21 cellular contexts compared by ENCODE assay signal in genomic region chr20:6783752-6784725, GRCh38. TPM values are rescaled to one million over a fixed set of nuclear protein-coding genes. Genes with fewer than 3 reads are reported as not detected.
DNase-seq lines count a peak whose midpoint lies in the region; FAIRE-seq and TF ChIP-seq lines count a peak whose summit lies in the region.
"Had no signal": no experiment of that assay in that cellular context is flagged by ENCODE, and none has a peak within 500 bp of the region (broad histone marks: within the 10 kb centered on the region; RNA-seq: fewer than 3 reads in every experiment).

No MANE protein-coding gene starts in this region.

- H2BK15ac ChIP-seq in mesenchymal stem cell (ENCODE audit: low read depth, poor library complexity, severe bottlenecking) = no peak overlapping the region

- H2BK5ac ChIP-seq in mesenchymal stem cell (ENCODE audit: low read depth, low read length, poor library complexity, severe bottlenecking) = no peak overlapping the region

- H3K27me3 ChIP-seq in cardiac muscle cell (no peaks in the 10 kb centered on the region), left ventricle myocardium inferior (ENCODE audit: low read depth) (peaks cover 25% of the 10 kb centered on the region), endothelial cell of umbilical vein (ENCODE audit: control insufficient read depth in 2 of 2, insufficient read depth in 2 of 2, low read length in 2 of 2) (no peaks in the 10 kb centered on the region), mesenchymal stem cell (ENCODE audit: control insufficient read depth in 1 of 2, insufficient read depth in 1 of 2, low read length in 2 of 2) (peaks cover 0 to 3% of the 10 kb centered on the region in 2 experiments), uterus (no peaks in the 10 kb centered on the region)
- H3K27me3 ChIP-seq: gastroesophageal sphincter, Peyer's patch, tibial nerve had no signal

- no peak overlapping the region for H3K14ac ChIP-seq in mesenchymal stem cell (ENCODE audit: low read length in 2 of 2)

- H3K4me2 ChIP-seq in endothelial cell of umbilical vein (ENCODE audit: insufficient read depth, low read length) (peak overlapping the region; percentile 65), mesenchymal stem cell (ENCODE audit: low read length, poor library complexity, severe bottlenecking) (no peak overlapping the region)

- H3K79me2 ChIP-seq in endothelial cell of umbilical vein (ENCODE audit: control insufficient read depth, insufficient read depth, low read length) = no peaks in the 10 kb centered on the region

- no peak overlapping the region for H2AK5ac ChIP-seq in mesenchymal stem cell (ENCODE audit: low read length, severe bottlenecking)

- H4K20me1 ChIP-seq in endothelial cell of umbilical vein (replicated peaks; ENCODE audit: control insufficient read depth, extremely low read depth, insufficient read depth, low read length) = no peaks in the 10 kb centered on the region

- dilution Hi-C loops in endothelial cell of umbilical vein (cut with MboI; ENCODE audit: extremely low pct_ligation_motif_present, low sequenced_read_pairs) = no loop called here

- TF ChIP-seq POLR2A in endothelial cell of umbilical vein (IDR thresholded peaks at IDR 0.05; ENCODE audit: low read depth, low read length) (no peak), GM12891 (IDR thresholded peaks at IDR 0.05; ENCODE audit: low read depth, low read length) (no peak), H54 (IDR thresholded peaks at IDR 0.05; ENCODE audit: low read depth, low read length) (no peak), uterus (IDR thresholded peaks at IDR 0.05) (no peak)

- peak overlapping the region in 1 of 2 experiments; percentile 76 for H3K18ac ChIP-seq in mesenchymal stem cell (ENCODE audit: low read depth in 1 of 2, low read length in 2 of 2)

- no peak for TF ChIP-seq CTCF in cardiac muscle cell (IDR thresholded peaks at IDR 0.05; ENCODE audit: low read depth, low read length)
- no peak for TF ChIP-seq CTCF in left ventricle myocardium inferior (IDR thresholded peaks at IDR 0.05; ENCODE audit: borderline replicate concordance)
- TF ChIP-seq CTCF in endothelial cell of umbilical vein (IDR thresholded peaks at IDR 0.05; ENCODE audit: extremely low read depth in 1 of 2, insufficient read depth in 1 of 2, low read depth in 1 of 2, low read length in 2 of 2) = no peak
- TF ChIP-seq CTCF in uterus (IDR thresholded peaks at IDR 0.05) = no peak

- no peak overlapping the region for H2BK120ac ChIP-seq in mesenchymal stem cell (ENCODE audit: low read depth, low read length)

- POLR2A ChIA-PET in endothelial cell of umbilical vein (lab: Charles Lee) = no interaction called here

- no peak overlapping the region for H3K23ac ChIP-seq in mesenchymal stem cell (ENCODE audit: low read length in 2 of 2)

- H3K36me3 ChIP-seq in cardiac muscle cell (peaks cover 29% of the 10 kb centered on the region), left ventricle myocardium inferior (no peaks in the 10 kb centered on the region), endothelial cell of umbilical vein (ENCODE audit: control insufficient read depth in 2 of 2, extremely low read depth in 1 of 2, insufficient read depth in 2 of 2, low read length in 2 of 2) (peaks cover 0 to 5% of the 10 kb centered on the region in 2 experiments), mesenchymal stem cell (ENCODE audit: control insufficient read depth in 1 of 2, insufficient read depth in 2 of 2, low read depth in 1 of 2, low read length in 2 of 2) (peaks cover 0 to 27% of the 10 kb centered on the region in 2 experiments), uterus (no peaks in the 10 kb centered on the region)
- H3K36me3 ChIP-seq: gastroesophageal sphincter, Peyer's patch, tibial nerve had no signal

- BruUV-seq in endothelial cell of umbilical vein (replicated peaks; lab: Mats Ljungman, UMichigan) = no TSS peak

- H3K9me1 ChIP-seq in endothelial cell of umbilical vein (replicated peaks; ENCODE audit: control insufficient read depth, extremely low read depth, insufficient read depth, low read length) = peaks cover 2% of the 10 kb centered on the region

- H3K27ac ChIP-seq in cardiac muscle cell = peak overlapping the region; percentile 69
- no peak overlapping the region for H3K27ac ChIP-seq in left ventricle myocardium inferior (replicated peaks)
- H3K27ac ChIP-seq in endothelial cell of umbilical vein (ENCODE audit: insufficient read depth, low read depth, low read length) = no peak overlapping the region
- no peak overlapping the region for H3K27ac ChIP-seq in mesenchymal stem cell (ENCODE audit: low read length, poor library complexity, severe bottlenecking)
- H3K27ac ChIP-seq in uterus = no peak overlapping the region
- H3K27ac ChIP-seq: gastroesophageal sphincter, tibial nerve had no signal

- H3K4me3 ChIP-seq in cardiac muscle cell (no peak overlapping the region), left ventricle myocardium inferior (no peak overlapping the region), endothelial cell of umbilical vein (replicated peaks in 1 of 3; ENCODE audit: insufficient read depth in 1 of 3, low read depth in 1 of 3, low read length in 3 of 3) (peak overlapping the region in 1 of 3 experiments; percentile 16), mesenchymal stem cell (ENCODE audit: insufficient read depth in 1 of 2, low read depth in 1 of 2, low read length in 2 of 2) (peak overlapping the region in 1 of 2 experiments; percentile 26), uterus (no peak overlapping the region)
- H3K4me3 ChIP-seq: gastroesophageal sphincter, Peyer's patch, tibial nerve had no signal

- intact Hi-C loops in left ventricle myocardium inferior (cut with micrococcal nuclease) (no loop called here), endothelial cell of umbilical vein (cut with micrococcal nuclease) (no loop called here), uterus (cut with DNase I; ENCODE audit: low total_unique reads) (no loop called here)

- FAIRE-seq in endothelial cell of umbilical vein (lab: Jason Lieb, UNC) = peak; percentile 40
- FAIRE-seq in GM12891 (lab: Jason Lieb, UNC) = no peak
- no peak for FAIRE-seq in H54 (lab: Jason Lieb, UNC)

- WGBS in mesenchymal stem cell = 78% methylated on average over 8 of the region's 11 CpGs

- no peak overlapping the region for H3K4ac ChIP-seq in mesenchymal stem cell (ENCODE audit: low read depth in 1 of 2, low read length in 2 of 2)

- peak in 1 of 2 donors; percentile 49 for DNase-seq in cardiac muscle cell (ENCODE audit: low read depth in 1 of 2, low spot score in 1 of 2)
- no peak for DNase-seq in left ventricle myocardium inferior
- DNase-seq in endothelial cell of umbilical vein (ENCODE audit: low read depth, low spot score) = peak; percentile 54
- DNase-seq in mesenchymal stem cell = peak; percentile 60
- DNase-seq in GM12891 (ENCODE audit: insufficient read length, low spot score) = no peak
- DNase-seq in H54 (ENCODE audit: insufficient read length, low spot score) = no peak
- DNase-seq in DMS79 (lab: John Stamatoyannopoulos, UW) = no peak
- no peak for DNase-seq in uterus
- DNase-seq: activated B cell treated with CpG ODN at 0.5 μM for 24 hours; activated CD8-positive, alpha-beta memory T cell treated with anti-CD3 and anti-CD28 coated beads, Interleukin-2, amount 10 ng/mL, durations not matched to agents 7 days and 5 days; activated gamma-delta T cell; aorta; COR-L47; GDM1; MV-4-11; NCI-H2081 treated with DMSO at 0.1 percent for 48 hours; NCI-H69; Peyer's patch had no signal

- H3K9ac ChIP-seq in endothelial cell of umbilical vein (replicated peaks; ENCODE audit: extremely low read depth, insufficient read depth, low read length) (no peak overlapping the region), mesenchymal stem cell (ENCODE audit: low read length) (peak overlapping the region; percentile 76)

- CTCF ChIA-PET in endothelial cell of umbilical vein (lab: Charles Lee) = interaction anchor here (0.7 to 1.6 kb wide), 4 partner anchors 10 to 45 kb away, joined by 3 to 4 read pairs (median 4); no protein-coding TSS in a partner anchor

- H3K9me3 ChIP-seq in cardiac muscle cell (ENCODE audit: low read depth) (no peaks in the 10 kb centered on the region), left ventricle myocardium inferior (replicated peaks) (no peaks in the 10 kb centered on the region), endothelial cell of umbilical vein (replicated peaks; ENCODE audit: control insufficient read depth, insufficient read depth, low read length) (no peaks in the 10 kb centered on the region), mesenchymal stem cell (ENCODE audit: control insufficient read depth, low read length) (no peaks in the 10 kb centered on the region), uterus (no peaks in the 10 kb centered on the region)
- H3K9me3 ChIP-seq: gastroesophageal sphincter, Peyer's patch, tibial nerve had no signal

- peak overlapping the region; percentile 60 for H4K8ac ChIP-seq in mesenchymal stem cell (ENCODE audit: low read length)

- H3K4me1 ChIP-seq in cardiac muscle cell (ENCODE audit: low read depth) = peaks cover 24% of the 10 kb centered on the region
- H3K4me1 ChIP-seq in left ventricle myocardium inferior = peaks cover 6% of the 10 kb centered on the region
- no peaks in the 10 kb centered on the region for H3K4me1 ChIP-seq in endothelial cell of umbilical vein (ENCODE audit: control insufficient read depth, extremely low read depth, insufficient read depth, low read length)
- no peaks in the 10 kb centered on the region for H3K4me1 ChIP-seq in mesenchymal stem cell (ENCODE audit: control insufficient read depth, insufficient read depth, low read depth, low read length)
- no peaks in the 10 kb centered on the region for H3K4me1 ChIP-seq in uterus
- H3K4me1 ChIP-seq: gastroesophageal sphincter, tibial nerve had no signal

- H2AFZ ChIP-seq in endothelial cell of umbilical vein (ENCODE audit: low read depth, low read length) (peak overlapping the region; percentile 76), mesenchymal stem cell (ENCODE audit: low read depth, low read length) (no peak overlapping the region)

- peak overlapping the region; percentile 27 for H4K91ac ChIP-seq in mesenchymal stem cell (ENCODE audit: low read length)

- peak overlapping the region in 1 of 2 experiments; percentile 50 for H2BK12ac ChIP-seq in mesenchymal stem cell (ENCODE audit: low read length in 2 of 2)

- no peaks in the 10 kb centered on the region for H3K79me1 ChIP-seq in mesenchymal stem cell (replicated peaks; ENCODE audit: low read length, poor library complexity, severe bottlenecking)

RNA-seq across cellular contexts. Expression of gene BMP2, which starts 16.6 kb away (rescaled TPM):
- total RNA-seq in cardiac muscle cell (301 and 343 TPM in 2 replicates), left ventricle myocardium inferior (2.4 TPM), endothelial cell of umbilical vein (11.1 and 15.7 TPM in 2 replicates), uterus (10 to 100 TPM in 1 of 4 donors, 1 to 10 TPM in 3; 2.1 to 17.0 (median 4.9) TPM)
- polyA plus RNA-seq in cardiac muscle cell (261 and 289 TPM in 2 replicates), endothelial cell of umbilical vein (5.5 and 7.1 TPM in 2 replicates)
- 7.6 and 7.9 TPM in 2 replicates for polyA plus RNA-seq in endothelial cell of umbilical vein (2011; cell fraction: cytosol; rRNA removed)
- polyA plus RNA-seq in endothelial cell of umbilical vein (2011; cell fraction: nucleus; rRNA removed) = 11.6 and 15.8 TPM in 2 replicates
- polyA plus RNA-seq in endothelial cell of umbilical vein (2012) = 10.4 and 14.2 TPM in 2 replicates
- polyA minus RNA-seq in endothelial cell of umbilical vein = 10.8 and 11.3 TPM in 2 replicates
- 52.6 TPM for polyA minus RNA-seq in endothelial cell of umbilical vein (2011; cell fraction: cytosol; rRNA and poly(A)+ RNA removed)
- polyA minus RNA-seq in endothelial cell of umbilical vein (2011; cell fraction: nucleus; rRNA and poly(A)+ RNA removed) = 18.9 and 21.6 TPM in 2 replicates
- 35.2 TPM for polyA plus RNA-seq in mesenchymal stem cell (2013, experiment 1 of 2)
- polyA plus RNA-seq in mesenchymal stem cell (2013, experiment 2 of 2) = 36.2 TPM
- not detected for polyA plus RNA-seq in GM12891 (2012; ENCODE audit: low read depth, missing spikeins)
- total RNA-seq: activated B cell treated with CpG ODN at 0.5 μM for 24 hours; activated CD8-positive, alpha-beta memory T cell treated with anti-CD3 and anti-CD28 coated beads, Interleukin-2, amount 10 ng/mL, durations not matched to agents 7 days and 5 days; T-helper 1 cell treated with Interleukin-12 subunit alpha and Interleukin-12 subunit beta and Interleukin-4 antibody, amounts not matched to agents 30 ng/mL and 1 ng/mL, for 36 hours had no signal

Comparison
In these comparisons a context has a peak if more than half of its experiments do, and no peak if none do; other contexts are left out.
1. RNA of gene BMP2, which starts 16.6 kb away (total RNA-seq): 301 to 343 TPM in cardiac muscle cell; 11.1 to 15.7 TPM in endothelial cell of umbilical vein, 2.1 to 17.0 TPM in uterus and 2.4 TPM in left ventricle myocardium inferior (single experiment); every median in the first group is over 10 times any median in the second.
2. DNase-seq: peak in endothelial cell of umbilical vein (single experiment) and mesenchymal stem cell (single experiment); none in left ventricle myocardium inferior (single experiment), GM12891 (single experiment), H54 (single experiment), DMS79 (single experiment) and uterus (0 of 2).